8 cellular contexts compared by ENCODE assay signal in genomic region chr3:126679318-126679751, GRCh38. TPM values are rescaled to one million over a fixed set of nuclear protein-coding genes. Genes with fewer than 3 reads are reported as not detected.
DNase-seq lines count a peak whose midpoint lies in the region; ATAC-seq and TF ChIP-seq lines count a peak whose summit lies in the region.

No MANE protein-coding gene starts in this region.

- no peak overlapping the region for H3K27ac Mint-ChIP-seq in osteocyte (ENCODE audit: unreplicated experiment)

- H3K4me3 ChIP-seq in MG63 (no peak overlapping the region), gastroesophageal sphincter (no peak overlapping the region), thoracic aorta (peak overlapping the region; percentile 28)

- H3K4me3 Mint-ChIP-seq in osteocyte (ENCODE audit: unreplicated experiment): no peak overlapping the region

- WGBS in gastroesophageal sphincter (ENCODE audit: low coverage in 1 of 2), 2 donors: 0 to 10% methylated on average over 2 of the region's 20 CpGs

- peak; percentile 75 for DNase-seq in GM10266 (ENCODE audit: extremely low spot score)
- DNase-seq in MG63: peak; percentile 74
- DNase-seq in SK-N-DZ (ENCODE audit: low spot score): peak; percentile 90
- peak; percentile 73 for DNase-seq in activated gamma-delta T cell treated with anti-CD3 and anti-CD28 coated beads, Interleukin-2, amount 50 U/mL, for 16 hours (ENCODE audit: low read depth)
- DNase-seq in osteocyte (ENCODE audit: extremely low spot score, unreplicated experiment): peak; percentile 94
- peak; percentile 64 for DNase-seq in thoracic aorta (ENCODE audit: low spot score)

- H3K36me3 ChIP-seq in MG63 (no peaks in the 10 kb centered on the region), gastroesophageal sphincter (no peaks in the 10 kb centered on the region), thoracic aorta (no peaks in the 10 kb centered on the region)

- peaks cover 6% of the 10 kb centered on the region for H3K9me3 Mint-ChIP-seq in osteocyte (ENCODE audit: unreplicated experiment)

- peaks cover 0 to 8% (median 0%) of the 10 kb centered on the region in 3 donors for H3K4me1 ChIP-seq in gastroesophageal sphincter
- peaks cover 6 to 44% of the 10 kb centered on the region in 2 donors for H3K4me1 ChIP-seq in thoracic aorta (ENCODE audit: control insufficient read depth in 1 of 2, low read depth in 2 of 2)

- H3K27ac ChIP-seq in gastroesophageal sphincter (no peak overlapping the region), thoracic aorta (no peak overlapping the region)

- peaks cover 53% of the 10 kb centered on the region for H3K27me3 Mint-ChIP-seq in osteocyte (ENCODE audit: unreplicated experiment)

- no peak for TF ChIP-seq POLR2A in gastroesophageal sphincter (IDR thresholded peaks at IDR 0.05)

- peaks cover 3% of the 10 kb centered on the region for H3K36me3 Mint-ChIP-seq in osteocyte (ENCODE audit: unreplicated experiment)

- H3K9me3 ChIP-seq in MG63: peaks cover 4% of the 10 kb centered on the region
- H3K9me3 ChIP-seq in gastroesophageal sphincter: no peaks in the 10 kb centered on the region
- no peaks in the 10 kb centered on the region for H3K9me3 ChIP-seq in thoracic aorta

- TF ChIP-seq CTCF in GM10266 (IDR thresholded peaks at IDR 0.05; ENCODE audit: control insufficient read depth, insufficient read depth, low read depth, missing control alignments) (peak; percentile 99), gastroesophageal sphincter (IDR thresholded peaks at IDR 0.05) (peak; percentile 83 to 97 (median 92)), osteocyte (IDR thresholded peaks at IDR 0.05) (peak; percentile 98), thoracic aorta (IDR thresholded peaks at IDR 0.05) (peak; percentile 99)

- peaks cover 7% of the 10 kb centered on the region for H3K4me1 Mint-ChIP-seq in osteocyte (ENCODE audit: unreplicated experiment)

- TF ChIP-seq EP300 in gastroesophageal sphincter (IDR thresholded peaks at IDR 0.05): no peak

- H3K27me3 ChIP-seq in MG63: no peaks in the 10 kb centered on the region
- peaks cover 32% of the 10 kb centered on the region for H3K27me3 ChIP-seq in gastroesophageal sphincter
- H3K27me3 ChIP-seq in thoracic aorta (replicated peaks; ENCODE audit: insufficient read depth): no peaks in the 10 kb centered on the region

- ATAC-seq in gastroesophageal sphincter (peak; percentile 81), thoracic aorta (ENCODE audit: insufficient number of reproducible peaks, low FRiP score, low read depth) (no peak), HG03457 (IDR thresholded peaks at IDR 0.05; ENCODE audit: unreplicated experiment) (no peak)

RNA-seq across cellular contexts. Expression of gene TXNRD3, which starts 24.4 kb away (rescaled TPM):
- total RNA-seq in MG63 (2014; rRNA removed; shearing (Covaris generic); ENCODE audit: low replicate concordance): 11.4 and 15.9 TPM in 2 replicates
- 4.2 and 4.6 TPM in 2 replicates for polyA plus RNA-seq in SK-N-DZ (2014; cell fraction: cytosol; rRNA removed)
- 4.3 and 5.7 TPM in 2 replicates for polyA plus RNA-seq in SK-N-DZ (2014; cell fraction: nucleus; rRNA removed)
- total RNA-seq in gastroesophageal sphincter (10 to 100 TPM; 14.3 to 24.7 (median 18.5) TPM), osteocyte (16.9 and 17.6 TPM in 2 replicates), thoracic aorta (1 to 10 TPM; 7.4 to 8.3 TPM)

RNA-seq across cellular contexts. Expression of gene CHCHD6, which starts 24.7 kb away (rescaled TPM):
- 40.9 and 92.6 TPM in 2 replicates for total RNA-seq in MG63 (2014; rRNA removed; shearing (Covaris generic); ENCODE audit: low replicate concordance)
- polyA plus RNA-seq in SK-N-DZ (2014; cell fraction: cytosol; rRNA removed): 74.0 and 83.9 TPM in 2 replicates
- 44.6 and 58.6 TPM in 2 replicates for polyA plus RNA-seq in SK-N-DZ (2014; cell fraction: nucleus; rRNA removed)
- total RNA-seq in gastroesophageal sphincter: 10 to 100 TPM in 3 of 4 donors, 1 to 10 TPM in 1; 8.5 to 37.2 (median 15.2) TPM
- total RNA-seq in osteocyte: 13.1 and 13.9 TPM in 2 replicates
- total RNA-seq in thoracic aorta: 10 to 100 TPM; 12.5 to 17.1 TPM
